In genomic region chr16:65070831-65071230, GRCh38 we compare ENCODE assay signal across 8 cellular contexts. TPM values are rescaled to one million over a fixed set of nuclear protein-coding genes. Genes with fewer than 3 reads are reported as not detected.
DNase-seq lines count a peak whose midpoint lies in the region; ATAC-seq, FAIRE-seq and TF ChIP-seq lines count a peak whose summit lies in the region.

No MANE protein-coding gene starts in this region.

- H3K36me3 Mint-ChIP-seq in WTC11: no peaks in the 10 kb centered on the region
- no peaks in the 10 kb centered on the region for H3K36me3 Mint-ChIP-seq in CD8-positive, alpha-beta T cell

- POLR2A ChIA-PET in WTC11 (lab: Charles Lee): no interaction called here
- POLR2A ChIA-PET in CD8-positive, alpha-beta T cell (lab: Charles Lee): no interaction called here

- peaks cover 11% of the 10 kb centered on the region for H3K4me1 Mint-ChIP-seq in WTC11
- H3K4me1 Mint-ChIP-seq in CD8-positive, alpha-beta T cell (ENCODE audit: low read depth): no peaks in the 10 kb centered on the region

- no peaks in the 10 kb centered on the region for H3K36me3 ChIP-seq in CD8-positive, alpha-beta T cell (ENCODE audit: insufficient read depth, low read length)

- no peaks in the 10 kb centered on the region for H3K9me3 ChIP-seq in CD8-positive, alpha-beta T cell (ENCODE audit: low read length)

- TF ChIP-seq CTCF in WTC11 (IDR thresholded peaks at IDR 0.05): no peak
- no peak for TF ChIP-seq CTCF in CD8-positive, alpha-beta T cell (IDR thresholded peaks at IDR 0.05)

- H3K4me3 Mint-ChIP-seq in WTC11: no peak overlapping the region
- no peak overlapping the region for H3K4me3 Mint-ChIP-seq in CD8-positive, alpha-beta T cell

- H3K27ac ChIP-seq in CD8-positive, alpha-beta T cell (ENCODE audit: low read depth, low read length): no peak overlapping the region

- ATAC-seq in WTC11 (peak; percentile 56; the same call in 1 of the 2 replicates), left cardiac atrium (peak; percentile 94 to 96)
- ATAC-seq in CD8-positive, alpha-beta T cell: no peak

- DNase-seq in G401 (ENCODE audit: low spot score) (peak; percentile 70), WTC11 (ENCODE audit: low spot score) (no peak), left cardiac atrium (peak; percentile 81), putamen (ENCODE audit: low spot score) (peak; percentile 94), GM19239 (ENCODE audit: insufficient read length, low spot score) (no peak)
- no peak for DNase-seq in activated CD4-positive, alpha-beta T cell treated with anti-CD3 and anti-CD28 coated beads, Interleukin-2, amount 50 U/mL, for 1 hour
- no peak for DNase-seq in activated CD4-positive, alpha-beta T cell treated with anti-CD3 and anti-CD28 coated beads, Interleukin-2, amount 50 U/mL, for 4 hours
- DNase-seq in CD8-positive, alpha-beta T cell: no peak

- FAIRE-seq in GM19239 (lab: Jason Lieb, UNC): no peak

- no peaks in the 10 kb centered on the region for H3K27me3 Mint-ChIP-seq in WTC11 (ENCODE audit: low read depth)
- H3K27me3 Mint-ChIP-seq in CD8-positive, alpha-beta T cell (ENCODE audit: low read depth): peaks cover 2% of the 10 kb centered on the region

- H3K9me3 Mint-ChIP-seq in WTC11: no peaks in the 10 kb centered on the region
- H3K9me3 Mint-ChIP-seq in CD8-positive, alpha-beta T cell: peaks cover 9% of the 10 kb centered on the region

- in situ Hi-C loops in G401 (cut with HindIII; ENCODE audit: low sequenced_read_pairs): no loop called here

- no peaks in the 10 kb centered on the region for H3K4me1 ChIP-seq in CD8-positive, alpha-beta T cell (ENCODE audit: insufficient read depth, low read length)

- intact Hi-C loops in left cardiac atrium (cut with DNase I): no loop called here
- intact Hi-C loops in CD8-positive, alpha-beta T cell (cut with DNase I, micrococcal nuclease): no loop called here

- H3K4me3 ChIP-seq in CD8-positive, alpha-beta T cell (ENCODE audit: low read depth, low read length): no peak overlapping the region

- H3K27me3 ChIP-seq in CD8-positive, alpha-beta T cell (ENCODE audit: insufficient read depth, low read length): no peaks in the 10 kb centered on the region

- CTCF ChIA-PET in WTC11 (lab: Charles Lee): no interaction called here
- CTCF ChIA-PET in CD8-positive, alpha-beta T cell (lab: Charles Lee): no interaction called here

- no peak overlapping the region for H3K27ac Mint-ChIP-seq in WTC11
- H3K27ac Mint-ChIP-seq in CD8-positive, alpha-beta T cell: no peak overlapping the region

TF ChIP-seq in WTC11, 78 proteins besides CTCF, POLR2A, EP300 and RAD21 (continues in another document):
- TF ChIP-seq NR2C2 (CRISPR knock-in tag; IDR thresholded peaks at IDR 0.05) (no peak), ZNF317 (CRISPR knock-in tag; IDR thresholded peaks at IDR 0.05; ENCODE audit: borderline replicate concordance, low read depth) (no peak), ERG (CRISPR knock-in tag; IDR thresholded peaks at IDR 0.05) (no peak), ZNF121 (CRISPR knock-in tag; IDR thresholded peaks at IDR 0.05) (no peak), GABPB1 (CRISPR knock-in tag; IDR thresholded peaks at IDR 0.05) (no peak), GTF2I (CRISPR knock-in tag; conservative IDR thresholded peaks at IDR 0.05) (no peak), PRRX2 (CRISPR knock-in tag; IDR thresholded peaks at IDR 0.05) (no peak), HMGXB4 (CRISPR knock-in tag; IDR thresholded peaks at IDR 0.05) (no peak), TEAD1 (CRISPR knock-in tag; IDR thresholded peaks at IDR 0.05) (no peak), USF2 (CRISPR knock-in tag; IDR thresholded peaks at IDR 0.05) (no peak), PRDM15 (CRISPR knock-in tag; IDR thresholded peaks at IDR 0.05) (no peak), FOXP4 (CRISPR knock-in tag; IDR thresholded peaks at IDR 0.05) (no peak), RORB (CRISPR knock-in tag; IDR thresholded peaks at IDR 0.05) (no peak), CBFB (CRISPR knock-in tag; IDR thresholded peaks at IDR 0.05; ENCODE audit: low read depth) (no peak), KAT7 (CRISPR knock-in tag; IDR thresholded peaks at IDR 0.05; ENCODE audit: borderline replicate concordance) (no peak), ELF4 (CRISPR knock-in tag; IDR thresholded peaks at IDR 0.05; ENCODE audit: low read depth) (no peak)

RNA-seq across cellular contexts. Expression of gene CDH11, which starts 51.0 kb away (rescaled TPM):
- not detected in 2 replicates for total RNA-seq in G401 (2014; rRNA removed; shearing (Covaris generic))
- total RNA-seq in WTC11 (2021): 9.8 to 11.6 TPM (median 10.1 TPM) in 3 replicates
- total RNA-seq in left cardiac atrium: 10 to 100 TPM; 12.8 to 48.7 TPM
- total RNA-seq in CD8-positive, alpha-beta T cell: not detected

Comparison
In these comparisons a context has a peak if more than half of its experiments do, and no peak if none do; other contexts are left out.
1. DNase-seq: peak in G401 (single experiment), left cardiac atrium (single experiment) and putamen (single experiment); none in WTC11 (single experiment), GM19239 (single experiment), activated CD4-positive, alpha-beta T cell treated with anti-CD3 and anti-CD28 coated beads, Interleukin-2, amount 50 U/mL, for 1 hour (single experiment), activated CD4-positive, alpha-beta T cell treated with anti-CD3 and anti-CD28 coated beads, Interleukin-2, amount 50 U/mL, for 4 hours (0 of 2) and CD8-positive, alpha-beta T cell (0 of 7).
2. RNA of gene CDH11, which starts 51.0 kb away (total RNA-seq): 12.8 to 48.7 TPM in left cardiac atrium and 9.8 to 11.6 TPM in WTC11; not detected in G401 and not detected in CD8-positive, alpha-beta T cell; every median in the first group is over 10 times any median in the second.